Comparison of ENCODE assay signal across 24 cellular contexts in genomic region chr20:36480456-36481048, GRCh38.
A peak's percentile ranks its signal among the peaks of the same experiment; 100 is the strongest.
DNase-seq lines count a peak whose midpoint lies in the region; ATAC-seq and TF ChIP-seq lines count a peak whose summit lies in the region.
"Had no signal": no experiment of that assay in that cellular context is flagged by ENCODE, and none has a peak within 500 bp of the region (broad histone marks: within the 10 kb centered on the region; RNA-seq: fewer than 3 reads in every experiment).

No MANE protein-coding gene starts in this region.

- H3K4me3 ChIP-seq in HEK293 (ENCODE audit: low read depth, low read length) (no peak overlapping the region), ascending aorta (no peak overlapping the region), liver (ENCODE audit: low read depth in 1 of 3, low read length in 3 of 3) (no peak overlapping the region), smooth muscle cell (no peak overlapping the region)
- H3K4me3 ChIP-seq: BLaER1 treated with 17β-estradiol and CSF1 and Interleukin-3, amounts not matched to agents 10 nM and 100 nM; GM12878; heart left ventricle; PC-9; prostate gland; skin epidermis had no signal

- intact Hi-C loops in ascending aorta (cut with DNase I), result no loop called here

- peaks cover 100% of the 10 kb centered on the region for H4K20me1 ChIP-seq in smooth muscle cell (ENCODE audit: low read depth)

- H3K9ac ChIP-seq in liver (ENCODE audit: low read depth in 1 of 2, low read length in 2 of 2), result no peak overlapping the region
- H3K9ac ChIP-seq in smooth muscle cell (ENCODE audit: low read depth), result no peak overlapping the region
- H3K9ac ChIP-seq: BLaER1 treated with 17β-estradiol and CSF1 and Interleukin-3, amounts not matched to agents 10 nM and 100 nM had no signal

- H3F3A ChIP-seq in smooth muscle cell (ENCODE audit: low read depth), result no peaks in the 10 kb centered on the region

- H3K27me3 ChIP-seq in ascending aorta (no peaks in the 10 kb centered on the region), liver (ENCODE audit: control insufficient read depth in 4 of 4, insufficient read depth in 4 of 4, low read length in 3 of 4) (no peaks in the 10 kb centered on the region), smooth muscle cell (ENCODE audit: low read depth) (no peaks in the 10 kb centered on the region)
- H3K27me3 ChIP-seq: BLaER1 treated with 17β-estradiol and CSF1 and Interleukin-3, amounts not matched to agents 10 nM and 100 nM; heart left ventricle had no signal

- no peak for ATAC-seq in GM21786 (IDR thresholded peaks at IDR 0.05; ENCODE audit: unreplicated experiment)
- ATAC-seq: GM12878, heart left ventricle, Right ventricle myocardium inferior had no signal

- H3K4me2 ChIP-seq in smooth muscle cell, result no peak overlapping the region
- H3K4me2 ChIP-seq: BLaER1 treated with 17β-estradiol and CSF1 and Interleukin-3, amounts not matched to agents 10 nM and 100 nM; PC-9 had no signal

- TF ChIP-seq CTCF in HEK293 (tag by site-specific recombination; IDR thresholded peaks at IDR 0.05) (no peak), ascending aorta (IDR thresholded peaks at IDR 0.05) (no peak), liver (IDR thresholded peaks at IDR 0.05; ENCODE audit: low read depth, low read length, missing input control) (no peak), smooth muscle cell (IDR thresholded peaks at IDR 0.05; ENCODE audit: borderline replicate concordance, insufficient read depth, poor library complexity, severe bottlenecking) (no peak)

- DNase-seq in ascending aorta (ENCODE audit: low spot score in 2 of 2) (no peak), smooth muscle cell (lab: John Stamatoyannopoulos, UW; ENCODE audit: unreplicated experiment) (no peak), NOMO-1 treated with DMSO at 0.1 percent for 48 hours (lab: John Stamatoyannopoulos, UW; ENCODE audit: unreplicated experiment) (no peak), middle frontal gyrus (ENCODE audit: extremely low spot score, low spot score) (no peak)
- DNase-seq: activated CD4-positive, alpha-beta T cell treated with anti-CD3 and anti-CD28 coated beads for 48 hours; activated naive CD4-positive, alpha-beta T cell; activated T-cell treated with anti-CD3 and anti-CD28 coated beads, Interleukin-2, amount 50 U/mL, for 1 hour; cerebellar nuclear complex; GOT3; heart left ventricle; NCI-H526; NK-92 treated with Interleukin-12 subunit alpha and Interleukin-12 subunit beta, amount 100 ng/mL, for 24 hours; PC-9; stimulated activated CD4-positive, alpha-beta T cell treated with anti-CD3 and anti-CD28 coated beads, Interleukin-1b, Interleukin-23, amount 100 ng/mL, for 48 hours; stimulated activated CD8-positive, alpha-beta memory T cell treated with anti-CD3 and anti-CD28 coated beads, Interleukin-4, amount 100 ng/mL, for 48 hours had no signal

- H3K4me1 ChIP-seq in HEK293 (ENCODE audit: control insufficient read depth, insufficient read depth, low read length) (peaks cover 14% of the 10 kb centered on the region), ascending aorta (peaks cover 40 to 79% of the 10 kb centered on the region in 2 donors), liver (ENCODE audit: control insufficient read depth in 4 of 4, insufficient read depth in 4 of 4, low read length in 3 of 4) (peaks cover 13 to 20% (median 15%) of the 10 kb centered on the region in 4 donors), smooth muscle cell (ENCODE audit: low read depth) (no peaks in the 10 kb centered on the region)

- no peaks in the 10 kb centered on the region for H3K36me3 ChIP-seq in HEK293 (ENCODE audit: control insufficient read depth in 2 of 2, insufficient read depth in 1 of 2, low read length in 2 of 2)
- no peaks in the 10 kb centered on the region for H3K36me3 ChIP-seq in ascending aorta
- no peaks in the 10 kb centered on the region for H3K36me3 ChIP-seq in liver (ENCODE audit: control insufficient read depth in 4 of 4, insufficient read depth in 3 of 4, low read depth in 1 of 4, low read length in 3 of 4)
- H3K36me3 ChIP-seq in smooth muscle cell (ENCODE audit: low read depth), result no peaks in the 10 kb centered on the region
- H3K36me3 ChIP-seq: prostate gland had no signal

- peaks cover 100% of the 10 kb centered on the region for H3K79me2 ChIP-seq in smooth muscle cell (ENCODE audit: low read depth)

- POLR2A ChIA-PET in HEK293 (lab: Yijun Ruan, JAX), result interaction anchor here (0.6 kb wide), 1 partner anchor 8 kb away, joined by 6 read pairs; no protein-coding TSS in a partner anchor

- CTCF ChIA-PET in HEK293 (lab: Yijun Ruan, JAX), result interaction anchor here (1.0 kb wide), 1 partner anchor 38 kb away, joined by 3 read pairs; no protein-coding TSS in a partner anchor

- TF ChIP-seq RAD21 in liver (IDR thresholded peaks at IDR 0.05), result no peak

- H3K27ac ChIP-seq in HEK293 (ENCODE audit: extremely low read depth, low read depth, low read length), result no peak overlapping the region
- peak overlapping the region; percentile 75 to 81 for H3K27ac ChIP-seq in ascending aorta
- H3K27ac ChIP-seq in liver (ENCODE audit: low read depth in 1 of 2, low read length in 2 of 2), result no peak overlapping the region
- peak overlapping the region; percentile 18 for H3K27ac ChIP-seq in smooth muscle cell (ENCODE audit: low read depth)
- H3K27ac ChIP-seq: BLaER1 treated with 17β-estradiol and CSF1 and Interleukin-3, amounts not matched to agents 10 nM and 100 nM; HL-60; PC-9; prostate gland had no signal

- WGBS in liver, result 51% methylated on average over 5 of the region's 5 CpGs
- WGBS in smooth muscle cell (ENCODE audit: low lambda C conversion rate), result 93% methylated on average over 5 of the region's 5 CpGs

- H3K9me3 ChIP-seq in HEK293 (ENCODE audit: control insufficient read depth, insufficient read depth, low read depth, low read length) (no peaks in the 10 kb centered on the region), ascending aorta (no peaks in the 10 kb centered on the region), liver (ENCODE audit: control insufficient read depth in 4 of 4, low read length in 3 of 4) (no peaks in the 10 kb centered on the region), smooth muscle cell (replicated peaks; ENCODE audit: low read depth) (no peaks in the 10 kb centered on the region)
- H3K9me3 ChIP-seq: BLaER1 treated with 17β-estradiol and CSF1 and Interleukin-3, amounts not matched to agents 10 nM and 100 nM; heart left ventricle; prostate gland had no signal

- no peak overlapping the region for H2AFZ ChIP-seq in smooth muscle cell (ENCODE audit: low read depth)
- H2AFZ ChIP-seq: PC-9 had no signal

TF ChIP-seq in HEK293, 187 proteins besides CTCF, POLR2A, EP300 and RAD21:
- TF ChIP-seq, protein P1, sequence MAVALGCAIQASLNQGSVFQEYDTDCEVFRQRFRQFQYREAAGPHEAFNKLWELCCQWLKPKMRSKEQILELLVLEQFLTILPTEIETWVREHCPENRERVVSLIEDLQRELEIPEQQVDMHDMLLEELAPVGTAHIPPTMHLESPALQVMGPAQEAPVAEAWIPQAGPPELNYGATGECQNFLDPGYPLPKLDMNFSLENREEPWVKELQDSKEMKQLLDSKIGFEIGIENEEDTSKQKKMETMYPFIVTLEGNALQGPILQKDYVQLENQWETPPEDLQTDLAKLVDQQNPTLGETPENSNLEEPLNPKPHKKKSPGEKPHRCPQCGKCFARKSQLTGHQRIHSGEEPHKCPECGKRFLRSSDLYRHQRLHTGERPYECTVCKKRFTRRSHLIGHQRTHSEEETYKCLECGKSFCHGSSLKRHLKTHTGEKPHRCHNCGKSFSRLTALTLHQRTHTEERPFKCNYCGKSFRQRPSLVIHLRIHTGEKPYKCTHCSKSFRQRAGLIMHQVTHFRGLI (tag by site-specific recombination; IDR thresholded peaks at IDR 0.05), result 0 out of 2 replicates have a peak, but pooled peaks have one; percentile 33
- TF ChIP-seq ZNF747 (tag by site-specific recombination; IDR thresholded peaks at IDR 0.05) (no peak), ZNF140 (tag by site-specific recombination; IDR thresholded peaks at IDR 0.05) (no peak), ZFHX2 (tag by site-specific recombination; conservative IDR thresholded peaks at IDR 0.05) (no peak)
TF ChIP-seq in HEK293: peak in this region for 1.

TF ChIP-seq in liver, 16 proteins besides CTCF, POLR2A, EP300 and RAD21 (continues in another document):
- TF ChIP-seq, protein P2, sequence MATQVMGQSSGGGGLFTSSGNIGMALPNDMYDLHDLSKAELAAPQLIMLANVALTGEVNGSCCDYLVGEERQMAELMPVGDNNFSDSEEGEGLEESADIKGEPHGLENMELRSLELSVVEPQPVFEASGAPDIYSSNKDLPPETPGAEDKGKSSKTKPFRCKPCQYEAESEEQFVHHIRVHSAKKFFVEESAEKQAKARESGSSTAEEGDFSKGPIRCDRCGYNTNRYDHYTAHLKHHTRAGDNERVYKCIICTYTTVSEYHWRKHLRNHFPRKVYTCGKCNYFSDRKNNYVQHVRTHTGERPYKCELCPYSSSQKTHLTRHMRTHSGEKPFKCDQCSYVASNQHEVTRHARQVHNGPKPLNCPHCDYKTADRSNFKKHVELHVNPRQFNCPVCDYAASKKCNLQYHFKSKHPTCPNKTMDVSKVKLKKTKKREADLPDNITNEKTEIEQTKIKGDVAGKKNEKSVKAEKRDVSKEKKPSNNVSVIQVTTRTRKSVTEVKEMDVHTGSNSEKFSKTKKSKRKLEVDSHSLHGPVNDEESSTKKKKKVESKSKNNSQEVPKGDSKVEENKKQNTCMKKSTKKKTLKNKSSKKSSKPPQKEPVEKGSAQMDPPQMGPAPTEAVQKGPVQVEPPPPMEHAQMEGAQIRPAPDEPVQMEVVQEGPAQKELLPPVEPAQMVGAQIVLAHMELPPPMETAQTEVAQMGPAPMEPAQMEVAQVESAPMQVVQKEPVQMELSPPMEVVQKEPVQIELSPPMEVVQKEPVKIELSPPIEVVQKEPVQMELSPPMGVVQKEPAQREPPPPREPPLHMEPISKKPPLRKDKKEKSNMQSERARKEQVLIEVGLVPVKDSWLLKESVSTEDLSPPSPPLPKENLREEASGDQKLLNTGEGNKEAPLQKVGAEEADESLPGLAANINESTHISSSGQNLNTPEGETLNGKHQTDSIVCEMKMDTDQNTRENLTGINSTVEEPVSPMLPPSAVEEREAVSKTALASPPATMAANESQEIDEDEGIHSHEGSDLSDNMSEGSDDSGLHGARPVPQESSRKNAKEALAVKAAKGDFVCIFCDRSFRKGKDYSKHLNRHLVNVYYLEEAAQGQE (IDR thresholded peaks at IDR 0.05), result no peak
- peak; percentile 14 to 61 for TF ChIP-seq HNF4A (conservative IDR thresholded peaks at IDR 0.05)
- no peak for TF ChIP-seq EGR1 (IDR thresholded peaks at IDR 0.05; ENCODE audit: low read depth in 2 of 2)
- no peak for TF ChIP-seq FOXA2 (IDR thresholded peaks at IDR 0.05)
- peak in 1 of 2 donors; percentile 42 for TF ChIP-seq GABPA (IDR thresholded peaks at IDR 0.05 in 1 of 2, conservative IDR thresholded peaks at IDR 0.05 in 1 of 2)
- no peak for TF ChIP-seq YY1 (IDR thresholded peaks at IDR 0.05)
- TF ChIP-seq RXRA (IDR thresholded peaks at IDR 0.05), result peak in 1 of 2 donors; percentile 51

Comparison
In these comparisons a context has a peak if more than half of its experiments do, and no peak if none do; other contexts are left out.
1. H3K27ac ChIP-seq: peak in ascending aorta (2 of 2) and smooth muscle cell (single experiment); none in HEK293 (single experiment) and liver (0 of 2).